Comparison of ENCODE assay signal across 2 cellular contexts in the genomic region with DNA sequence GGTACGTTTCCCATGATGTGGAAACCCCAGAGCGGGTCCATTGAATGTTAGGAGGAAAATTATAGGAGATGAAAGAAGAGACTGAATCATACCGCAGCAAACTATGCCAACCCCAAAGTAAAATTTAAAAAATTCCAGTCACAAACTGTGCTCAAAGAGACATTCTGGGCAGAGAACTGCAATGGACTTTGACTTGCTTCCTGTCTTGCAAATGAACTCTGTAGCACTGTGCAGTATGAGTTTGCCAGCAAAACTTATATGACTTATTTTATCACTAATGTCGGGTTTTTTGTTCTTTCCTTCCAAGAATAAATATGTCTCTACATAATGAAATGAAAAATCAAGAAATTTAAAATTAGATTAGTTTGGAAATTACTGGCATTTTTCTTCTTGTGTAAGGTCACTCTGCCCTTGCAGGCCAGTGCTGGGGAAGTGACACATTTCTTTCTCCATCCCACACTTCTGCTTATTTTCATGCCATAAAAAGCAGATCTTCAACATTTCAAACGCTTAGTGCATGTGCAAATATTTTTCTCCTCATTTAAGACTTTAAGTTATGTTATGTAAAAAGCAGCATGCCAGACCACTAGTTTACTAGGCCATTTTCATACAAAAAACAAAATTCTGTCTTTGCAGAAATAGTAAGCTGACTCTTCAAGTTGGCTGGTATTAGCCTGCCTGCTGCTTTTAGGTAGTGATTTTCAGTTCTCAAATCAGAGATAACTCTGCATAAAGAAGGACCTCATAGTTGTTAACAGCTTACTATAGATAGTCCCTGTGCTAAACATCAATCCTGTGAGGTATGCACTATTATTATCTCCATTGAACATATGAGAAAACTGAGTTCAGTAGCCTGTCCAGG.
TF ChIP-seq lines count a peak whose summit lies in the region.

No MANE protein-coding gene starts in this region.

TF ChIP-seq in GM23338, 12 proteins besides CTCF, POLR2A, EP300 and RAD21 (continued from another document):
- TF ChIP-seq EZH2phosphoT487 (IDR thresholded peaks at IDR 0.05; ENCODE audit: unreplicated experiment) (no peak), POLR2AphosphoS5 (IDR thresholded peaks at IDR 0.05; ENCODE audit: low read depth) (no peak), STAT1 (IDR thresholded peaks at IDR 0.05; ENCODE audit: unreplicated experiment) (no peak), NANOG (IDR thresholded peaks at IDR 0.05; ENCODE audit: borderline replicate concordance) (no peak)
- TF ChIP-seq, protein P1, sequence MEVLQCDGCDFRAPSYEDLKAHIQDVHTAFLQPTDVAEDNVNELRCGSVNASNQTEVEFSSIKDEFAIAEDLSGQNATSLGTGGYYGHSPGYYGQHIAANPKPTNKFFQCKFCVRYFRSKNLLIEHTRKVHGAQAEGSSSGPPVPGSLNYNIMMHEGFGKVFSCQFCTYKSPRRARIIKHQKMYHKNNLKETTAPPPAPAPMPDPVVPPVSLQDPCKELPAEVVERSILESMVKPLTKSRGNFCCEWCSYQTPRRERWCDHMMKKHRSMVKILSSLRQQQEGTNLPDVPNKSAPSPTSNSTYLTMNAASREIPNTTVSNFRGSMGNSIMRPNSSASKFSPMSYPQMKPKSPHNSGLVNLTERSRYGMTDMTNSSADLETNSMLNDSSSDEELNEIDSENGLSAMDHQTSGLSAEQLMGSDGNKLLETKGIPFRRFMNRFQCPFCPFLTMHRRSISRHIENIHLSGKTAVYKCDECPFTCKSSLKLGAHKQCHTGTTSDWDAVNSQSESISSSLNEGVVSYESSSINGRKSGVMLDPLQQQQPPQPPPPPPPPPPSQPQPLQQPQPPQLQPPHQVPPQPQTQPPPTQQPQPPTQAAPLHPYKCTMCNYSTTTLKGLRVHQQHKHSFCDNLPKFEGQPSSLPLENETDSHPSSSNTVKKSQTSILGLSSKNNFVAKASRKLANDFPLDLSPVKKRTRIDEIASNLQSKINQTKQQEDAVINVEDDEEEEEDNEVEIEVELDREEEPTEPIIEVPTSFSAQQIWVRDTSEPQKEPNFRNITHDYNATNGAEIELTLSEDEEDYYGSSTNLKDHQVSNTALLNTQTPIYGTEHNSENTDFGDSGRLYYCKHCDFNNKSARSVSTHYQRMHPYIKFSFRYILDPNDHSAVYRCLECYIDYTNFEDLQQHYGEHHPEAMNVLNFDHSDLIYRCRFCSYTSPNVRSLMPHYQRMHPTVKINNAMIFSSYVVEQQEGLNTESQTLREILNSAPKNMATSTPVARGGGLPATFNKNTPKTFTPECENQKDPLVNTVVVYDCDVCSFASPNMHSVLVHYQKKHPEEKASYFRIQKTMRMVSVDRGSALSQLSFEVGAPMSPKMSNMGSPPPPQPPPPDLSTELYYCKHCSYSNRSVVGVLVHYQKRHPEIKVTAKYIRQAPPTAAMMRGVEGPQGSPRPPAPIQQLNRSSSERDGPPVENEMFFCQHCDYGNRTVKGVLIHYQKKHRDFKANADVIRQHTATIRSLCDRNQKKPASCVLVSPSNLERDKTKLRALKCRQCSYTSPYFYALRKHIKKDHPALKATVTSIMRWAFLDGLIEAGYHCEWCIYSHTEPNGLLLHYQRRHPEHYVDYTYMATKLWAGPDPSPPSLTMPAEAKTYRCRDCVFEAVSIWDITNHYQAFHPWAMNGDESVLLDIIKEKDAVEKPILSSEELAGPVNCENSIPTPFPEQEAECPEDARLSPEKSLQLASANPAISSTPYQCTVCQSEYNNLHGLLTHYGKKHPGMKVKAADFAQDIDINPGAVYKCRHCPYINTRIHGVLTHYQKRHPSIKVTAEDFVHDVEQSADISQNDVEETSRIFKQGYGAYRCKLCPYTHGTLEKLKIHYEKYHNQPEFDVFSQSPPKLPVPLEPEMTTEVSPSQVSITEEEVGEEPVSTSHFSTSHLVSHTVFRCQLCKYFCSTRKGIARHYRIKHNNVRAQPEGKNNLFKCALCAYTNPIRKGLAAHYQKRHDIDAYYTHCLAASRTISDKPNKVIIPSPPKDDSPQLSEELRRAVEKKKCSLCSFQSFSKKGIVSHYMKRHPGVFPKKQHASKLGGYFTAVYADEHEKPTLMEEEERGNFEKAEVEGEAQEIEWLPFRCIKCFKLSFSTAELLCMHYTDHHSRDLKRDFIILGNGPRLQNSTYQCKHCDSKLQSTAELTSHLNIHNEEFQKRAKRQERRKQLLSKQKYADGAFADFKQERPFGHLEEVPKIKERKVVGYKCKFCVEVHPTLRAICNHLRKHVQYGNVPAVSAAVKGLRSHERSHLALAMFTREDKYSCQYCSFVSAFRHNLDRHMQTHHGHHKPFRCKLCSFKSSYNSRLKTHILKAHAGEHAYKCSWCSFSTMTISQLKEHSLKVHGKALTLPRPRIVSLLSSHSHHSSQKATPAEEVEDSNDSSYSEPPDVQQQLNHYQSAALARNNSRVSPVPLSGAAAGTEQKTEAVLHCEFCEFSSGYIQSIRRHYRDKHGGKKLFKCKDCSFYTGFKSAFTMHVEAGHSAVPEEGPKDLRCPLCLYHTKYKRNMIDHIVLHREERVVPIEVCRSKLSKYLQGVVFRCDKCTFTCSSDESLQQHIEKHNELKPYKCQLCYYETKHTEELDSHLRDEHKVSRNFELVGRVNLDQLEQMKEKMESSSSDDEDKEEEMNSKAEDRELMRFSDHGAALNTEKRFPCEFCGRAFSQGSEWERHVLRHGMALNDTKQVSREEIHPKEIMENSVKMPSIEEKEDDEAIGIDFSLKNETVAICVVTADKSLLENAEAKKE (CRISPR knock-in tag; IDR thresholded peaks at IDR 0.05), result no peak
- TF ChIP-seq, protein P2, sequence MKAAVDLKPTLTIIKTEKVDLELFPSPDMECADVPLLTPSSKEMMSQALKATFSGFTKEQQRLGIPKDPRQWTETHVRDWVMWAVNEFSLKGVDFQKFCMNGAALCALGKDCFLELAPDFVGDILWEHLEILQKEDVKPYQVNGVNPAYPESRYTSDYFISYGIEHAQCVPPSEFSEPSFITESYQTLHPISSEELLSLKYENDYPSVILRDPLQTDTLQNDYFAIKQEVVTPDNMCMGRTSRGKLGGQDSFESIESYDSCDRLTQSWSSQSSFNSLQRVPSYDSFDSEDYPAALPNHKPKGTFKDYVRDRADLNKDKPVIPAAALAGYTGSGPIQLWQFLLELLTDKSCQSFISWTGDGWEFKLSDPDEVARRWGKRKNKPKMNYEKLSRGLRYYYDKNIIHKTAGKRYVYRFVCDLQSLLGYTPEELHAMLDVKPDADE (IDR thresholded peaks at IDR 0.05), result no peak
- TF ChIP-seq, protein P3, sequence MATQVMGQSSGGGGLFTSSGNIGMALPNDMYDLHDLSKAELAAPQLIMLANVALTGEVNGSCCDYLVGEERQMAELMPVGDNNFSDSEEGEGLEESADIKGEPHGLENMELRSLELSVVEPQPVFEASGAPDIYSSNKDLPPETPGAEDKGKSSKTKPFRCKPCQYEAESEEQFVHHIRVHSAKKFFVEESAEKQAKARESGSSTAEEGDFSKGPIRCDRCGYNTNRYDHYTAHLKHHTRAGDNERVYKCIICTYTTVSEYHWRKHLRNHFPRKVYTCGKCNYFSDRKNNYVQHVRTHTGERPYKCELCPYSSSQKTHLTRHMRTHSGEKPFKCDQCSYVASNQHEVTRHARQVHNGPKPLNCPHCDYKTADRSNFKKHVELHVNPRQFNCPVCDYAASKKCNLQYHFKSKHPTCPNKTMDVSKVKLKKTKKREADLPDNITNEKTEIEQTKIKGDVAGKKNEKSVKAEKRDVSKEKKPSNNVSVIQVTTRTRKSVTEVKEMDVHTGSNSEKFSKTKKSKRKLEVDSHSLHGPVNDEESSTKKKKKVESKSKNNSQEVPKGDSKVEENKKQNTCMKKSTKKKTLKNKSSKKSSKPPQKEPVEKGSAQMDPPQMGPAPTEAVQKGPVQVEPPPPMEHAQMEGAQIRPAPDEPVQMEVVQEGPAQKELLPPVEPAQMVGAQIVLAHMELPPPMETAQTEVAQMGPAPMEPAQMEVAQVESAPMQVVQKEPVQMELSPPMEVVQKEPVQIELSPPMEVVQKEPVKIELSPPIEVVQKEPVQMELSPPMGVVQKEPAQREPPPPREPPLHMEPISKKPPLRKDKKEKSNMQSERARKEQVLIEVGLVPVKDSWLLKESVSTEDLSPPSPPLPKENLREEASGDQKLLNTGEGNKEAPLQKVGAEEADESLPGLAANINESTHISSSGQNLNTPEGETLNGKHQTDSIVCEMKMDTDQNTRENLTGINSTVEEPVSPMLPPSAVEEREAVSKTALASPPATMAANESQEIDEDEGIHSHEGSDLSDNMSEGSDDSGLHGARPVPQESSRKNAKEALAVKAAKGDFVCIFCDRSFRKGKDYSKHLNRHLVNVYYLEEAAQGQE (IDR thresholded peaks at IDR 0.05; ENCODE audit: unreplicated experiment), result no peak

TF ChIP-seq in HepG2, 621 proteins besides CTCF, POLR2A, EP300 and RAD21 (continued from another document):
- TF ChIP-seq, protein P4, sequence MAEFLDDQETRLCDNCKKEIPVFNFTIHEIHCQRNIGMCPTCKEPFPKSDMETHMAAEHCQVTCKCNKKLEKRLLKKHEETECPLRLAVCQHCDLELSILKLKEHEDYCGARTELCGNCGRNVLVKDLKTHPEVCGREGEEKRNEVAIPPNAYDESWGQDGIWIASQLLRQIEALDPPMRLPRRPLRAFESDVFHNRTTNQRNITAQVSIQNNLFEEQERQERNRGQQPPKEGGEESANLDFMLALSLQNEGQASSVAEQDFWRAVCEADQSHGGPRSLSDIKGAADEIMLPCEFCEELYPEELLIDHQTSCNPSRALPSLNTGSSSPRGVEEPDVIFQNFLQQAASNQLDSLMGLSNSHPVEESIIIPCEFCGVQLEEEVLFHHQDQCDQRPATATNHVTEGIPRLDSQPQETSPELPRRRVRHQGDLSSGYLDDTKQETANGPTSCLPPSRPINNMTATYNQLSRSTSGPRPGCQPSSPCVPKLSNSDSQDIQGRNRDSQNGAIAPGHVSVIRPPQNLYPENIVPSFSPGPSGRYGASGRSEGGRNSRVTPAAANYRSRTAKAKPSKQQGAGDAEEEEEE (CRISPR knock-in tag; IDR thresholded peaks at IDR 0.05; ENCODE audit: borderline replicate concordance), result no peak
- TF ChIP-seq SSRP1 (CRISPR knock-in tag; IDR thresholded peaks at IDR 0.05) (no peak), HNRNPUL1 (IDR thresholded peaks at IDR 0.05; ENCODE audit: low read depth, low read length) (no peak), GLI4 (CRISPR knock-in tag; IDR thresholded peaks at IDR 0.05; ENCODE audit: borderline replicate concordance) (no peak), KLF15 (CRISPR knock-in tag; IDR thresholded peaks at IDR 0.05; ENCODE audit: borderline replicate concordance) (no peak), ZFP41 (CRISPR knock-in tag; IDR thresholded peaks at IDR 0.05; ENCODE audit: borderline replicate concordance) (no peak)
- TF ChIP-seq, protein P5, sequence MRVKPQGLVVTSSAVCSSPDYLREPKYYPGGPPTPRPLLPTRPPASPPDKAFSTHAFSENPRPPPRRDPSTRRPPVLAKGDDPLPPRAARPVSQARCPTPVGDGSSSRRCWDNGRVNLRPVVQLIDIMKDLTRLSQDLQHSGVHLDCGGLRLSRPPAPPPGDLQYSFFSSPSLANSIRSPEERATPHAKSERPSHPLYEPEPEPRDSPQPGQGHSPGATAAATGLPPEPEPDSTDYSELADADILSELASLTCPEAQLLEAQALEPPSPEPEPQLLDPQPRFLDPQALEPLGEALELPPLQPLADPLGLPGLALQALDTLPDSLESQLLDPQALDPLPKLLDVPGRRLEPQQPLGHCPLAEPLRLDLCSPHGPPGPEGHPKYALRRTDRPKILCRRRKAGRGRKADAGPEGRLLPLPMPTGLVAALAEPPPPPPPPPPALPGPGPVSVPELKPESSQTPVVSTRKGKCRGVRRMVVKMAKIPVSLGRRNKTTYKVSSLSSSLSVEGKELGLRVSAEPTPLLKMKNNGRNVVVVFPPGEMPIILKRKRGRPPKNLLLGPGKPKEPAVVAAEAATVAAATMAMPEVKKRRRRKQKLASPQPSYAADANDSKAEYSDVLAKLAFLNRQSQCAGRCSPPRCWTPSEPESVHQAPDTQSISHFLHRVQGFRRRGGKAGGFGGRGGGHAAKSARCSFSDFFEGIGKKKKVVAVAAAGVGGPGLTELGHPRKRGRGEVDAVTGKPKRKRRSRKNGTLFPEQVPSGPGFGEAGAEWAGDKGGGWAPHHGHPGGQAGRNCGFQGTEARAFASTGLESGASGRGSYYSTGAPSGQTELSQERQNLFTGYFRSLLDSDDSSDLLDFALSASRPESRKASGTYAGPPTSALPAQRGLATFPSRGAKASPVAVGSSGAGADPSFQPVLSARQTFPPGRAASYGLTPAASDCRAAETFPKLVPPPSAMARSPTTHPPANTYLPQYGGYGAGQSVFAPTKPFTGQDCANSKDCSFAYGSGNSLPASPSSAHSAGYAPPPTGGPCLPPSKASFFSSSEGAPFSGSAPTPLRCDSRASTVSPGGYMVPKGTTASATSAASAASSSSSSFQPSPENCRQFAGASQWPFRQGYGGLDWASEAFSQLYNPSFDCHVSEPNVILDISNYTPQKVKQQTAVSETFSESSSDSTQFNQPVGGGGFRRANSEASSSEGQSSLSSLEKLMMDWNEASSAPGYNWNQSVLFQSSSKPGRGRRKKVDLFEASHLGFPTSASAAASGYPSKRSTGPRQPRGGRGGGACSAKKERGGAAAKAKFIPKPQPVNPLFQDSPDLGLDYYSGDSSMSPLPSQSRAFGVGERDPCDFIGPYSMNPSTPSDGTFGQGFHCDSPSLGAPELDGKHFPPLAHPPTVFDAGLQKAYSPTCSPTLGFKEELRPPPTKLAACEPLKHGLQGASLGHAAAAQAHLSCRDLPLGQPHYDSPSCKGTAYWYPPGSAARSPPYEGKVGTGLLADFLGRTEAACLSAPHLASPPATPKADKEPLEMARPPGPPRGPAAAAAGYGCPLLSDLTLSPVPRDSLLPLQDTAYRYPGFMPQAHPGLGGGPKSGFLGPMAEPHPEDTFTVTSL (CRISPR knock-in tag; IDR thresholded peaks at IDR 0.05; ENCODE audit: borderline replicate concordance), result no peak
- TF ChIP-seq, protein P6, sequence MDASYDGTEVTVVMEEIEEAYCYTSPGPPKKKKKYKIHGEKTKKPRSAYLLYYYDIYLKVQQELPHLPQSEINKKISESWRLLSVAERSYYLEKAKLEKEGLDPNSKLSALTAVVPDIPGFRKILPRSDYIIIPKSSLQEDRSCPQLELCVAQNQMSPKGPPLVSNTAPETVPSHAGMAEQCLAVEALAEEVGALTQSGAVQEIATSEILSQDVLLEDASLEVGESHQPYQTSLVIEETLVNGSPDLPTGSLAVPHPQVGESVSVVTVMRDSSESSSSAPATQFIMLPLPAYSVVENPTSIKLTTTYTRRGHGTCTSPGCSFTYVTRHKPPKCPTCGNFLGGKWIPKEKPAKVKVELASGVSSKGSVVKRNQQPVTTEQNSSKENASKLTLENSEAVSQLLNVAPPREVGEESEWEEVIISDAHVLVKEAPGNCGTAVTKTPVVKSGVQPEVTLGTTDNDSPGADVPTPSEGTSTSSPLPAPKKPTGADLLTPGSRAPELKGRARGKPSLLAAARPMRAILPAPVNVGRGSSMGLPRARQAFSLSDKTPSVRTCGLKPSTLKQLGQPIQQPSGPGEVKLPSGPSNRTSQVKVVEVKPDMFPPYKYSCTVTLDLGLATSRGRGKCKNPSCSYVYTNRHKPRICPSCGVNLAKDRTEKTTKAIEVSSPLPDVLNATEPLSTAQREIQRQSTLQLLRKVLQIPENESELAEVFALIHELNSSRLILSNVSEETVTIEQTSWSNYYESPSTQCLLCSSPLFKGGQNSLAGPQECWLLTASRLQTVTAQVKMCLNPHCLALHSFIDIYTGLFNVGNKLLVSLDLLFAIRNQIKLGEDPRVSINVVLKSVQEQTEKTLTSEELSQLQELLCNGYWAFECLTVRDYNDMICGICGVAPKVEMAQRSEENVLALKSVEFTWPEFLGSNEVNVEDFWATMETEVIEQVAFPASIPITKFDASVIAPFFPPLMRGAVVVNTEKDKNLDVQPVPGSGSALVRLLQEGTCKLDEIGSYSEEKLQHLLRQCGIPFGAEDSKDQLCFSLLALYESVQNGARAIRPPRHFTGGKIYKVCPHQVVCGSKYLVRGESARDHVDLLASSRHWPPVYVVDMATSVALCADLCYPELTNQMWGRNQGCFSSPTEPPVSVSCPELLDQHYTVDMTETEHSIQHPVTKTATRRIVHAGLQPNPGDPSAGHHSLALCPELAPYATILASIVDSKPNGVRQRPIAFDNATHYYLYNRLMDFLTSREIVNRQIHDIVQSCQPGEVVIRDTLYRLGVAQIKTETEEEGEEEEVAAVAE (CRISPR knock-in tag; IDR thresholded peaks at IDR 0.05; ENCODE audit: borderline replicate concordance), result no peak
